Comparison of ENCODE assay signal across 18 cellular contexts in genomic region chr5:69528015-69528414, GRCh38. TPM values are rescaled to one million over a fixed set of nuclear protein-coding genes. Genes with fewer than 3 reads are reported as not detected.
DNase-seq lines count a peak whose midpoint lies in the region; ATAC-seq and TF ChIP-seq lines count a peak whose summit lies in the region.
"Had no signal": no experiment of that assay in that cellular context is flagged by ENCODE, and none has a peak within 500 bp of the region (broad histone marks: within the 10 kb centered on the region; RNA-seq: fewer than 3 reads in every experiment).

No MANE protein-coding gene starts in this region.

- BruUV-seq in Panc1 (replicated peaks; lab: Mats Ljungman, UMichigan), result TSS peak; percentile 29

- H3K4me1 ChIP-seq in Panc1 (ENCODE audit: control insufficient read depth, insufficient read depth, low read length), result no peaks in the 10 kb centered on the region
- H3K4me1 ChIP-seq: BE2C, tibial artery had no signal

- peaks cover 4% of the 10 kb centered on the region for H3K36me3 Mint-ChIP-seq in type B pancreatic cell
- H3K36me3 Mint-ChIP-seq: naive B cell had no signal

- peaks cover 17% of the 10 kb centered on the region for H3K4me1 Mint-ChIP-seq in type B pancreatic cell (ENCODE audit: unreplicated experiment)
- H3K4me1 Mint-ChIP-seq: naive B cell had no signal

- peak; percentile 18 for DNase-seq in HuH-7.5 (ENCODE audit: low spot score)
- no peak for DNase-seq in Panc1 (ENCODE audit: low read depth, low spot score)
- peak; percentile 46 for DNase-seq in iPS-NIHi11 (ENCODE audit: low spot score)
- no peak for DNase-seq in type B pancreatic cell (ENCODE audit: extremely low spot score, unreplicated experiment)
- no peak for DNase-seq in NCI-H2196 treated with DMSO at 0.1 percent for 48 hours (lab: John Stamatoyannopoulos, UW; ENCODE audit: unreplicated experiment)
- DNase-seq: activated effector memory CD4-positive, alpha-beta T cell treated with anti-CD3 and anti-CD28 coated beads, Interleukin-2, amount 50 U/mL, for 16 hours; BE2C; foreskin fibroblast; naive B cell; NCI-H1436; posterior cingulate gyrus; SK-N-SH; T1000; tibial artery had no signal

- H3K4me3 ChIP-seq in Panc1 (ENCODE audit: low read depth in 2 of 2, low read length in 2 of 2), result no peak overlapping the region
- H3K4me3 ChIP-seq: skin epidermis, tibial artery had no signal

- ATAC-seq in Panc1 (no peak), GM19455 (IDR thresholded peaks at IDR 0.05; ENCODE audit: unreplicated experiment) (no peak), GM18505 (IDR thresholded peaks at IDR 0.05; ENCODE audit: unreplicated experiment) (no peak)

- no peaks in the 10 kb centered on the region for H3K9me3 ChIP-seq in Panc1 (ENCODE audit: control insufficient read depth, insufficient read depth, low read depth, low read length)
- H3K9me3 ChIP-seq: BE2C, SK-N-SH, tibial artery had no signal

- no peaks in the 10 kb centered on the region for H3K36me3 ChIP-seq in Panc1 (ENCODE audit: control insufficient read depth, insufficient read depth, low read length)
- H3K36me3 ChIP-seq: BE2C, tibial artery had no signal

- no peaks in the 10 kb centered on the region for H3K27me3 Mint-ChIP-seq in type B pancreatic cell

- CTCF ChIA-PET in Panc1 (lab: Charles Lee), result no interaction called here

- H3K27ac ChIP-seq in Panc1 (ENCODE audit: low read length), result no peak overlapping the region
- H3K27ac ChIP-seq: KMS-11, skin epidermis, tibial artery had no signal

- TF ChIP-seq CTCF in Panc1 (IDR thresholded peaks at IDR 0.05), result no peak
- no peak for TF ChIP-seq CTCF in type B pancreatic cell (conservative IDR thresholded peaks at IDR 0.05)

- H3K27ac Mint-ChIP-seq in type B pancreatic cell, result peak overlapping the region; percentile 62
- H3K27ac Mint-ChIP-seq: naive B cell had no signal

- no peaks in the 10 kb centered on the region for H3K9me3 Mint-ChIP-seq in type B pancreatic cell
- H3K9me3 Mint-ChIP-seq: naive B cell had no signal

- intact Hi-C loops in Panc1 (cut with micrococcal nuclease; ENCODE audit: unreplicated experiment), result no loop called here

- H3K27me3 ChIP-seq in Panc1 (ENCODE audit: control insufficient read depth, insufficient read depth, low read length), result no peaks in the 10 kb centered on the region

- TF ChIP-seq POLR2A in GM18505 (IDR thresholded peaks at IDR 0.05; ENCODE audit: borderline replicate concordance, extremely low read depth, insufficient read depth, insufficient read length), result no peak

- peak overlapping the region; percentile 62 for H3K4me3 Mint-ChIP-seq in type B pancreatic cell
- H3K4me3 Mint-ChIP-seq: naive B cell had no signal

- in situ Hi-C loops in Panc1 (cut with HindIII; ENCODE audit: low pct_unique_long_range_greater_than_20kb, low sequenced_read_pairs), result no loop called here

- POLR2A ChIA-PET in Panc1 (lab: Charles Lee), result no interaction called here

RNA-seq across cellular contexts. Expression of gene GTF2H2C, which starts 32.0 kb away (rescaled TPM):
- total RNA-seq in Panc1 (2021; ENCODE audit: unreplicated experiment) (46.3 TPM), type B pancreatic cell (ENCODE audit: low replicate concordance) (23.6 and 40.7 TPM in 2 replicates)
- polyA plus RNA-seq in Panc1 (2012; ENCODE audit: insufficient read length), result 23.7 TPM

RNA-seq across cellular contexts. Expression of gene OCLN, which starts 35.4 kb away (rescaled TPM):
- total RNA-seq in Panc1 (2021; ENCODE audit: unreplicated experiment) (102 TPM), type B pancreatic cell (ENCODE audit: low replicate concordance) (57.5 and 135 TPM in 2 replicates)
- 27.5 TPM for polyA plus RNA-seq in Panc1 (2012; ENCODE audit: insufficient read length)

Comparison
In these comparisons a context has a peak if more than half of its experiments do, and no peak if none do; other contexts are left out.
1. DNase-seq: peak in HuH-7.5 (single experiment) and iPS-NIHi11 (single experiment); none in Panc1 (single experiment), type B pancreatic cell (single experiment) and NCI-H2196 treated with DMSO at 0.1 percent for 48 hours (single experiment).